24 cellular contexts compared by ENCODE assay signal in genomic region chr16:67451704-67452435, GRCh38. TPM values are rescaled to one million over a fixed set of nuclear protein-coding genes. Genes with fewer than 3 reads are reported as not detected.
DNase-seq lines count a peak whose midpoint lies in the region; ATAC-seq and TF ChIP-seq lines count a peak whose summit lies in the region.
"Had no signal": no experiment of that assay in that cellular context is flagged by ENCODE, and none has a peak within 500 bp of the region (broad histone marks: within the 10 kb centered on the region; RNA-seq: fewer than 3 reads in every experiment).

No MANE protein-coding gene starts in this region.

- DNase-seq in Right ventricle myocardium superior: peak; percentile 51
- no peak for DNase-seq in cardiac septum (ENCODE audit: low spot score)
- DNase-seq in myocyte (ENCODE audit: low read depth): peak; percentile 88
- no peak for DNase-seq in uterus
- no peak for DNase-seq in coronary artery (ENCODE audit: low spot score)
- DNase-seq in GM10248 (ENCODE audit: extremely low spot score): no peak
- DNase-seq: CD4-positive, alpha-beta T cell; KBM-7; naive thymus-derived CD8-positive, alpha-beta T cell; NCI-H1105; NCI-H69 had no signal

- H3K27ac ChIP-seq in esophagus (ENCODE audit: low read depth in 2 of 2, low read length in 1 of 2) (peak overlapping the region; percentile 10 to 47), uterus (peak overlapping the region; percentile 6 to 24), coronary artery (peak overlapping the region in 1 of 2 donors; percentile 22)

- H3K27me3 ChIP-seq in esophagus (ENCODE audit: control insufficient read depth in 1 of 2, insufficient read depth in 2 of 2, low read length in 2 of 2) (no peaks in the 10 kb centered on the region), uterus (no peaks in the 10 kb centered on the region)
- H3K27me3 ChIP-seq: tibial nerve had no signal

- intact Hi-C loops in Right ventricle myocardium superior (cut with DNase I) (no loop called here), cardiac septum (cut with DNase I) (no loop called here), uterus (cut with DNase I; ENCODE audit: low total_unique reads) (no loop called here)

- POLR2A ChIA-PET in GM10248 (lab: Yijun Ruan, JAX): no interaction called here

- H3K4me1 ChIP-seq in esophagus (ENCODE audit: control insufficient read depth in 2 of 2, insufficient read depth in 2 of 2, low read length in 1 of 2): peaks cover 9 to 10% of the 10 kb centered on the region in 2 donors
- peaks cover 13 to 19% of the 10 kb centered on the region in 2 donors for H3K4me1 ChIP-seq in uterus

- TF ChIP-seq POLR2A in uterus (IDR thresholded peaks at IDR 0.05): no peak

- ATAC-seq in Right ventricle myocardium superior (ENCODE audit: poor library complexity) (no peak), GM21526 (IDR thresholded peaks at IDR 0.05; ENCODE audit: low FRiP score, unreplicated experiment) (no peak)
- ATAC-seq: activated naive CD4-positive, alpha-beta T cell treated with anti-CD3 and anti-CD28 coated beads, Interleukin-2, amount 50 U/mL, for 72 hours; naive thymus-derived CD8-positive, alpha-beta T cell had no signal

- no peak overlapping the region for H3K4me3 ChIP-seq in esophagus (ENCODE audit: low read depth in 1 of 2, low read length in 2 of 2)
- H3K4me3 ChIP-seq in uterus: no peak overlapping the region
- no peak overlapping the region for H3K4me3 ChIP-seq in coronary artery
- H3K4me3 ChIP-seq: tibial nerve had no signal

- no peaks in the 10 kb centered on the region for H3K9me3 ChIP-seq in esophagus (ENCODE audit: control insufficient read depth in 2 of 2, insufficient read depth in 1 of 2, low read depth in 1 of 2, low read length in 1 of 2)
- no peaks in the 10 kb centered on the region for H3K9me3 ChIP-seq in uterus
- H3K9me3 ChIP-seq: tibial nerve had no signal

- TF ChIP-seq CTCF in uterus (IDR thresholded peaks at IDR 0.05) (no peak), coronary artery (IDR thresholded peaks at IDR 0.05) (no peak), GM10248 (IDR thresholded peaks at IDR 0.05; ENCODE audit: control extremely low read depth, extremely low read depth, low read depth, missing control alignments) (no peak)

- 76 to 79% methylated on average over 2 of the region's 2 CpGs for WGBS in esophagus, 2 donors

- H3K36me3 ChIP-seq in esophagus (ENCODE audit: control insufficient read depth in 2 of 2, insufficient read depth in 2 of 2, low read length in 1 of 2) (peaks cover 13 to 35% of the 10 kb centered on the region in 2 donors), uterus (no peaks in the 10 kb centered on the region)

- CTCF ChIA-PET in GM10248 (lab: Yijun Ruan, JAX): interaction anchor here (1.4 to 3.2 kb wide), 5 partner anchors 14 to 191 kb away, joined by 3 to 13 read pairs (median 4); no protein-coding TSS in a partner anchor

RNA-seq across cellular contexts. Expression of gene HSD11B2, which starts 20.9 kb away (rescaled TPM):
- 0.89 TPM for total RNA-seq in Right ventricle myocardium superior
- 0.27 TPM for total RNA-seq in cardiac septum
- 10 to 100 TPM; 10.7 to 15.2 TPM for polyA plus RNA-seq in esophagus
- 6.1 and 31.3 TPM in 2 replicates for total RNA-seq in myocyte
- polyA plus RNA-seq in myocyte (2012): 5.9 TPM
- total RNA-seq in uterus: 10 to 100 TPM in 2 of 4 donors, 1 to 10 TPM in 2; 1.2 to 82.1 (median 9.7) TPM
- total RNA-seq: CD4-positive, alpha-beta T cell; Daoy; glomerular endothelial cell; naive thymus-derived CD8-positive, alpha-beta T cell; OCI-LY7; pulmonary artery endothelial cell had no signal
- polyA plus RNA-seq: AG04450; naive thymus-derived CD8-positive, alpha-beta T cell had no signal

RNA-seq across cellular contexts. Expression of gene ATP6V0D1, which starts 29.1 kb away (rescaled TPM):
- total RNA-seq in Right ventricle myocardium superior (59.9 TPM), cardiac septum (58.8 TPM), myocyte (190 and 234 TPM in 2 replicates), uterus (100 to 1,000 TPM in 2 of 4 donors, 10 to 100 TPM in 2; 67.4 to 243 (median 100) TPM)
- 10 to 100 TPM; 17.0 to 78.1 TPM for polyA plus RNA-seq in esophagus
- 165 TPM for polyA plus RNA-seq in myocyte (2012)

RNA-seq across cellular contexts. Expression of gene AGRP, which starts 31.5 kb away (rescaled TPM):
- total RNA-seq in Right ventricle myocardium superior (not detected), cardiac septum (not detected), myocyte (not detected in 2 replicates), uterus (not detected)
- polyA plus RNA-seq in esophagus: not detected
- polyA plus RNA-seq in myocyte (2012): 0.14 TPM
- total RNA-seq: CD4-positive, alpha-beta T cell; Daoy; glomerular endothelial cell; H1; lower leg skin; naive thymus-derived CD8-positive, alpha-beta T cell; OCI-LY7; pulmonary artery endothelial cell; SK-MEL-5; T-helper 2 cell treated with Interferon-gamma antibody and Interleukin-4, amounts not matched to agents 100 ng/mL and 5 ng/mL, for 36 hours; tibial nerve had no signal
- polyA plus RNA-seq: AG04450; H1; naive thymus-derived CD8-positive, alpha-beta T cell had no signal

RNA-seq across cellular contexts. Expression of gene ZDHHC1, which starts 35.6 kb away (rescaled TPM):
- total RNA-seq in Right ventricle myocardium superior: 3.4 TPM
- total RNA-seq in cardiac septum: 4.6 TPM
- 1 to 10 TPM; 3.3 to 4.7 TPM for polyA plus RNA-seq in esophagus
- total RNA-seq in myocyte: 12.8 and 19.2 TPM in 2 replicates
- polyA plus RNA-seq in myocyte (2012): 15.1 TPM
- 10 to 100 TPM; 14.7 to 30.6 (median 25.6) TPM for total RNA-seq in uterus
- total RNA-seq: OCI-LY7 had no signal

RNA-seq across cellular contexts. Expression of gene TPPP3, which starts 58.6 kb away (rescaled TPM):
- total RNA-seq in Right ventricle myocardium superior (8.9 TPM), cardiac septum (9.6 TPM), myocyte (30.0 and 67.0 TPM in 2 replicates), uterus (10 to 100 TPM; 13.4 to 26.6 (median 16.2) TPM)
- polyA plus RNA-seq in esophagus: 10 to 100 TPM; 15.2 to 39.0 TPM
- 94.4 TPM for polyA plus RNA-seq in myocyte (2012)
- total RNA-seq: activated naive CD4-positive, alpha-beta T cell treated with anti-CD3 and anti-CD28 coated beads, Interleukin-2, amount 50 U/mL, for 72 hours; CD4-positive, alpha-beta T cell; Daoy; naive thymus-derived CD8-positive, alpha-beta T cell; OCI-LY7; T-helper 2 cell treated with Interferon-gamma antibody and Interleukin-4, amounts not matched to agents 100 ng/mL and 5 ng/mL, for 36 hours had no signal
- polyA plus RNA-seq: naive thymus-derived CD8-positive, alpha-beta T cell had no signal

Comparison
In these comparisons a context has a peak if more than half of its experiments do, and no peak if none do; other contexts are left out.
1. DNase-seq: peak in Right ventricle myocardium superior (single experiment) and myocyte (single experiment); none in cardiac septum (single experiment), uterus (0 of 2), coronary artery (single experiment) and GM10248 (single experiment).